Comparison of ENCODE assay signal across 8 cellular contexts in genomic region chr6:139474145-139475108, GRCh38.
DNase-seq lines count a peak whose midpoint lies in the region; ATAC-seq and TF ChIP-seq lines count a peak whose summit lies in the region.

No MANE protein-coding gene starts in this region.

- H3K4me1 ChIP-seq in left ventricle myocardium inferior, result peaks cover 11% of the 10 kb centered on the region

- no peak overlapping the region for H3K27ac ChIP-seq in left ventricle myocardium inferior (replicated peaks)

- DNase-seq in SK-N-DZ (ENCODE audit: low spot score) (peak; percentile 95), left ventricle myocardium inferior (no peak), HPDE6-E6E7 (ENCODE audit: extremely low spot score) (no peak)
- no peak for DNase-seq in stimulated activated effector memory CD8-positive, alpha-beta T cell treated with anti-CD3 and anti-CD28 coated beads, Interleukin-12 subunit alpha, Interleukin-12 subunit beta, amount 100 ng/mL, for 72 hours (ENCODE audit: low spot score in 2 of 2)
- no peak for DNase-seq in stimulated activated CD4-positive, alpha-beta T cell treated with anti-CD3 and anti-CD28 coated beads, Interleukin-12 subunit alpha, Interleukin-12 subunit beta, amount 100 ng/mL, for 4 hours
- no peak for DNase-seq in activated CD4-positive, alpha-beta T cell treated with anti-CD3 and anti-CD28 coated beads, Interleukin-2, amount 10 ng/mL, durations not matched to agents 7 days and 5 days

- no peak overlapping the region for H3K4me3 Mint-ChIP-seq in stimulated activated effector memory CD8-positive, alpha-beta T cell treated with anti-CD3 and anti-CD28 coated beads, Interleukin-12 subunit alpha, Interleukin-12 subunit beta, amount 100 ng/mL, for 72 hours
- H3K4me3 Mint-ChIP-seq in activated CD4-positive, alpha-beta T cell treated with anti-CD3 and anti-CD28 coated beads, Interleukin-2, amount 10 ng/mL, durations not matched to agents 7 days and 5 days, result no peak overlapping the region

- H3K27ac Mint-ChIP-seq in stimulated activated effector memory CD8-positive, alpha-beta T cell treated with anti-CD3 and anti-CD28 coated beads, Interleukin-12 subunit alpha, Interleukin-12 subunit beta, amount 100 ng/mL, for 72 hours, result no peak overlapping the region
- H3K27ac Mint-ChIP-seq in activated CD4-positive, alpha-beta T cell treated with anti-CD3 and anti-CD28 coated beads, Interleukin-2, amount 10 ng/mL, durations not matched to agents 7 days and 5 days, result no peak overlapping the region

- CTCF ChIA-PET in activated CD4-positive, alpha-beta T cell treated with anti-CD3 and anti-CD28 coated beads, Interleukin-2, amount 10 ng/mL, durations not matched to agents 7 days and 5 days (lab: Charles Lee), result no interaction called here

- H3K27me3 ChIP-seq in left ventricle myocardium inferior (ENCODE audit: low read depth), result no peaks in the 10 kb centered on the region

- no peaks in the 10 kb centered on the region for H3K36me3 Mint-ChIP-seq in stimulated activated effector memory CD8-positive, alpha-beta T cell treated with anti-CD3 and anti-CD28 coated beads, Interleukin-12 subunit alpha, Interleukin-12 subunit beta, amount 100 ng/mL, for 72 hours
- no peaks in the 10 kb centered on the region for H3K36me3 Mint-ChIP-seq in activated CD4-positive, alpha-beta T cell treated with anti-CD3 and anti-CD28 coated beads, Interleukin-2, amount 10 ng/mL, durations not matched to agents 7 days and 5 days (ENCODE audit: low read depth)

- intact Hi-C loops in left ventricle myocardium inferior (cut with micrococcal nuclease), result no loop called here

- no peak for TF ChIP-seq CTCF in left ventricle myocardium inferior (IDR thresholded peaks at IDR 0.05; ENCODE audit: borderline replicate concordance)

- no peaks in the 10 kb centered on the region for H3K36me3 ChIP-seq in left ventricle myocardium inferior

- peaks cover 3% of the 10 kb centered on the region for H3K27me3 Mint-ChIP-seq in activated CD4-positive, alpha-beta T cell treated with anti-CD3 and anti-CD28 coated beads, Interleukin-2, amount 10 ng/mL, durations not matched to agents 7 days and 5 days

- no peaks in the 10 kb centered on the region for H3K9me3 Mint-ChIP-seq in stimulated activated effector memory CD8-positive, alpha-beta T cell treated with anti-CD3 and anti-CD28 coated beads, Interleukin-12 subunit alpha, Interleukin-12 subunit beta, amount 100 ng/mL, for 72 hours
- H3K9me3 Mint-ChIP-seq in activated CD4-positive, alpha-beta T cell treated with anti-CD3 and anti-CD28 coated beads, Interleukin-2, amount 10 ng/mL, durations not matched to agents 7 days and 5 days, result no peaks in the 10 kb centered on the region

- H3K4me1 Mint-ChIP-seq in stimulated activated effector memory CD8-positive, alpha-beta T cell treated with anti-CD3 and anti-CD28 coated beads, Interleukin-12 subunit alpha, Interleukin-12 subunit beta, amount 100 ng/mL, for 72 hours, result peaks cover 9% of the 10 kb centered on the region
- H3K4me1 Mint-ChIP-seq in activated CD4-positive, alpha-beta T cell treated with anti-CD3 and anti-CD28 coated beads, Interleukin-2, amount 10 ng/mL, durations not matched to agents 7 days and 5 days, result peaks cover 3% of the 10 kb centered on the region

- peak overlapping the region; percentile 21 for H3K4me3 ChIP-seq in left ventricle myocardium inferior

- ATAC-seq in GM18861 (IDR thresholded peaks at IDR 0.05; ENCODE audit: unreplicated experiment) (peak; percentile 79), HG03342 (IDR thresholded peaks at IDR 0.05; ENCODE audit: unreplicated experiment) (peak; percentile 46)
- ATAC-seq in stimulated activated effector memory CD8-positive, alpha-beta T cell treated with anti-CD3 and anti-CD28 coated beads, Interleukin-12 subunit alpha, Interleukin-12 subunit beta, amount 100 ng/mL, for 72 hours, result peak; percentile 44

- POLR2A ChIA-PET in activated CD4-positive, alpha-beta T cell treated with anti-CD3 and anti-CD28 coated beads, Interleukin-2, amount 10 ng/mL, durations not matched to agents 7 days and 5 days (lab: Charles Lee), result no interaction called here

- H3K9me3 ChIP-seq in left ventricle myocardium inferior (replicated peaks), result no peaks in the 10 kb centered on the region
